ENCODE assay signal across 1 cellular context in the genomic region with DNA sequence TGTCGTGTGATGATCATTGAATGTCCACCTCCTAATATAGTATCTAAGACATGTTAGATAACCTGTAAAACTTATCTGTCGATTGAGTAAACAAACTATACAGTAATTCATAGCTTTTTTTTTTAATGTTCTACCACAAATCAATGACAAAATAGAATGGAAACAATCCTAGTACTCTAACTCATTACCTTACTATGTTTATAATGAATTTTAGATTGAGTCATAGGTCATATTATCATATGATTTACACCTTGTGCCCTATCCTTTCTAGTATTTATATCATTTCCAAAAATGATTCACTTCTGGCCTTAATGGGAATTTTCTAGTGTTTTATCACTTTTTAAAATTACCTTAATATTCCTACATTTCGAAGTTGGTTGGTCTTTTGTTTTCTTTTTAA.
TF ChIP-seq lines count a peak whose summit lies in the region.

No MANE protein-coding gene starts in this region.

TF ChIP-seq in A549, 52 proteins besides CTCF, POLR2A, EP300 and RAD21:
- no peak for TF ChIP-seq MAZ (IDR thresholded peaks at IDR 0.05; ENCODE audit: borderline replicate concordance, low read depth, low read length)
